Comparison of ENCODE assay signal across 1 cellular context in genomic region chr4:158172196-158172557, GRCh38.
TF ChIP-seq lines count a peak whose summit lies in the region.

No MANE protein-coding gene starts in this region.

TF ChIP-seq in HepG2, 621 proteins besides CTCF, POLR2A, EP300 and RAD21:
- TF ChIP-seq TFE3 (CRISPR knock-in tag; IDR thresholded peaks at IDR 0.05) (no peak), ZFP90 (CRISPR knock-in tag; IDR thresholded peaks at IDR 0.05; ENCODE audit: borderline replicate concordance) (no peak), PRPF4 (IDR thresholded peaks at IDR 0.05; ENCODE audit: low read depth, low read length, poor library complexity, severe bottlenecking) (no peak), ATF7-NPFF (CRISPR knock-in tag; IDR thresholded peaks at IDR 0.05; ENCODE audit: low read depth) (no peak), ZNF646 (CRISPR knock-in tag; IDR thresholded peaks at IDR 0.05) (peak; percentile 36), SNAPC2 (CRISPR knock-in tag; IDR thresholded peaks at IDR 0.05) (no peak), ZBTB4 (CRISPR knock-in tag; IDR thresholded peaks at IDR 0.05; ENCODE audit: borderline replicate concordance) (no peak), SIN3A (IDR thresholded peaks at IDR 0.05; ENCODE audit: borderline replicate concordance, low read depth, low read length) (0 out of 2 replicates have a peak, but pooled peaks have one; percentile 17), PAWR (CRISPR knock-in tag; IDR thresholded peaks at IDR 0.05; ENCODE audit: borderline replicate concordance) (no peak), ZBTB14 (CRISPR knock-in tag; IDR thresholded peaks at IDR 0.05) (no peak), CERS6 (CRISPR knock-in tag; IDR thresholded peaks at IDR 0.05) (no peak), ZNF558 (CRISPR knock-in tag; IDR thresholded peaks at IDR 0.05; ENCODE audit: borderline replicate concordance) (no peak), TARDBP (CRISPR knock-in tag; IDR thresholded peaks at IDR 0.05) (no peak), ZBTB8A (CRISPR knock-in tag; IDR thresholded peaks at IDR 0.05; ENCODE audit: borderline replicate concordance, low read depth) (no peak), GTF3A (CRISPR knock-in tag; conservative IDR thresholded peaks at IDR 0.05) (no peak), PHB2 (IDR thresholded peaks at IDR 0.05; ENCODE audit: partially characterized antibody) (no peak), NFYB (CRISPR knock-in tag; IDR thresholded peaks at IDR 0.05) (no peak), POLR2G (IDR thresholded peaks at IDR 0.05; ENCODE audit: low read depth, low read length) (0 out of 2 replicates have a peak, but pooled peaks have one; percentile 14), ZGPAT (CRISPR knock-in tag; IDR thresholded peaks at IDR 0.05) (no peak), ZBTB21 (CRISPR knock-in tag; IDR thresholded peaks at IDR 0.05) (no peak)
